ENCODE assay signal across 31 cellular contexts in genomic region chr9:82109626-82110025, GRCh38.
A peak's percentile ranks its signal among the peaks of the same experiment; 100 is the strongest.
DNase-seq lines count a peak whose midpoint lies in the region; ATAC-seq and TF ChIP-seq lines count a peak whose summit lies in the region.
"Had no signal": no experiment of that assay in that cellular context is flagged by ENCODE, and none has a peak within 500 bp of the region (broad histone marks: within the 10 kb centered on the region; RNA-seq: fewer than 3 reads in every experiment).

No MANE protein-coding gene starts in this region.

- no peak for TF ChIP-seq POLR2A in gastroesophageal sphincter (IDR thresholded peaks at IDR 0.05)

- H3K4me3 ChIP-seq in OCI-LY1 (ENCODE audit: low read depth, low read length, poor library complexity, severe bottlenecking) (no peak overlapping the region), endodermal cell (ENCODE audit: low read length) (peak overlapping the region; percentile 2), skeletal muscle cell (ENCODE audit: low read depth, low read length) (no peak overlapping the region), gastroesophageal sphincter (no peak overlapping the region)
- H3K4me3 ChIP-seq: HAP-1, thoracic aorta, uterus had no signal

- H3K4me1 Mint-ChIP-seq in endodermal cell = peaks cover 10% of the 10 kb centered on the region
- H3K4me1 Mint-ChIP-seq: activated CD8-positive, alpha-beta memory T cell treated with anti-CD3 and anti-CD28 coated beads, Interleukin-2, amount 10 ng/mL, durations not matched to agents 7 days and 5 days; activated naive CD8-positive, alpha-beta T cell treated with anti-CD3 and anti-CD28 coated beads, Interleukin-2, amount 50 U/mL, for 24 hours had no signal

- H3K27me3 Mint-ChIP-seq in endodermal cell (ENCODE audit: insufficient read depth) = peaks cover 3% of the 10 kb centered on the region
- H3K27me3 Mint-ChIP-seq: activated CD8-positive, alpha-beta memory T cell treated with anti-CD3 and anti-CD28 coated beads, Interleukin-2, amount 10 ng/mL, durations not matched to agents 7 days and 5 days; activated naive CD8-positive, alpha-beta T cell treated with anti-CD3 and anti-CD28 coated beads, Interleukin-2, amount 50 U/mL, for 24 hours; brain had no signal

- no peaks in the 10 kb centered on the region for H3K9me2 ChIP-seq in OCI-LY1 (ENCODE audit: low read depth, low read length)

- H4K20me1 ChIP-seq in OCI-LY1 (ENCODE audit: insufficient read depth, low read length) = no peaks in the 10 kb centered on the region

- no peak overlapping the region for H3K4me2 ChIP-seq in OCI-LY1 (ENCODE audit: low read length)

- no peaks in the 10 kb centered on the region for H3K9me3 Mint-ChIP-seq in endodermal cell
- H3K9me3 Mint-ChIP-seq: brain had no signal

- peak overlapping the region; percentile 74 for H3K27ac ChIP-seq in OCI-LY1 (ENCODE audit: low read depth, low read length, poor library complexity, severe bottlenecking)
- no peak overlapping the region for H3K27ac ChIP-seq in endodermal cell (ENCODE audit: low read depth, low read length)
- no peak overlapping the region for H3K27ac ChIP-seq in gastroesophageal sphincter
- H3K27ac ChIP-seq: epithelial cell of prostate, parathyroid adenoma, thoracic aorta, uterus had no signal

- no peak for ATAC-seq in gastroesophageal sphincter
- ATAC-seq: activated CD8-positive, alpha-beta memory T cell treated with anti-CD3 and anti-CD28 coated beads, Interleukin-2, amount 10 ng/mL, durations not matched to agents 7 days and 5 days; activated naive CD8-positive, alpha-beta T cell treated with anti-CD3 and anti-CD28 coated beads, Interleukin-2, amount 50 U/mL, for 24 hours; activated T-cell treated with anti-CD3 and anti-CD28 coated beads, Interleukin-2, amount 50 U/mL, for 72 hours; left lobe of liver; SK-N-SH treated with all-trans-retinoic acid at 6 μM for 48 hours; stimulated activated naive CD8-positive, alpha-beta T cell treated with anti-CD3 and anti-CD28 coated beads, Interleukin-15, Interleukin-2, amounts not matched to agents 100 U/mL and 50 U/mL, for 24 hours had no signal

- H3F3A ChIP-seq in OCI-LY1 (ENCODE audit: insufficient read depth, low read length) = no peaks in the 10 kb centered on the region

- H3K9ac ChIP-seq in OCI-LY1 (ENCODE audit: low read length) (no peak overlapping the region), endodermal cell (ENCODE audit: extremely low read depth, low read length, poor library complexity, severe bottlenecking) (no peak overlapping the region)
- H3K9ac ChIP-seq: parathyroid adenoma had no signal

- H3K79me2 ChIP-seq in OCI-LY1 (ENCODE audit: insufficient read depth, low read length) = no peaks in the 10 kb centered on the region
- H3K79me2 ChIP-seq: parathyroid adenoma had no signal

- no peak for TF ChIP-seq EP300 in gastroesophageal sphincter (IDR thresholded peaks at IDR 0.05)

- peak; percentile 32 for DNase-seq in Daoy (ENCODE audit: low read depth)
- DNase-seq in endodermal cell = no peak
- peak; percentile 1 for DNase-seq in skeletal muscle cell (ENCODE audit: low read depth)
- DNase-seq in DMS 273 (lab: John Stamatoyannopoulos, UW; ENCODE audit: unreplicated experiment) = no peak
- no peak for DNase-seq in GM13977 (ENCODE audit: low spot score)
- DNase-seq: ACHN; activated CD4-positive, CD25-positive, alpha-beta regulatory T cell; activated CD8-positive, alpha-beta memory T cell treated with anti-CD3 and anti-CD28 coated beads, Interleukin-2, amount 10 ng/mL, durations not matched to agents 7 days and 5 days; activated naive CD4-positive, alpha-beta T cell; activated naive CD8-positive, alpha-beta T cell treated with anti-CD3 and anti-CD28 coated beads, Interleukin-2, amount 50 U/mL, for 24 hours; activated T-cell treated with anti-CD3 and anti-CD28 coated beads, Interleukin-2, amount 50 U/mL, for 72 hours; BE2C; DMS153; effector CD4-positive, alpha-beta T cell; head of caudate nucleus; NCI-H146; small intestine; stimulated activated CD4-positive, alpha-beta T cell treated with anti-CD3 and anti-CD28 coated beads, Interleukin-1b, Interleukin-23, amount 100 ng/mL, for 48 hours; stimulated activated naive CD8-positive, alpha-beta T cell treated with anti-CD3 and anti-CD28 coated beads, Interleukin-15, Interleukin-2, amounts not matched to agents 100 U/mL and 50 U/mL, for 24 hours; uterus had no signal

- no peaks in the 10 kb centered on the region for H3K9me3 ChIP-seq in OCI-LY1 (ENCODE audit: low read length)
- no peaks in the 10 kb centered on the region for H3K9me3 ChIP-seq in endodermal cell (ENCODE audit: control insufficient read depth, low read length)
- no peaks in the 10 kb centered on the region for H3K9me3 ChIP-seq in gastroesophageal sphincter
- H3K9me3 ChIP-seq: BE2C, HAP-1, thoracic aorta, uterus had no signal

- H3K4me1 ChIP-seq in OCI-LY1 (ENCODE audit: insufficient read depth, low read length, severe bottlenecking) = peaks cover 54% of the 10 kb centered on the region
- H3K4me1 ChIP-seq in endodermal cell (ENCODE audit: control insufficient read depth, insufficient read depth, low read length) = no peaks in the 10 kb centered on the region
- H3K4me1 ChIP-seq in gastroesophageal sphincter = no peaks in the 10 kb centered on the region
- H3K4me1 ChIP-seq: BE2C, HAP-1, parathyroid adenoma, uterus had no signal

- H3K4me3 Mint-ChIP-seq in endodermal cell = no peak overlapping the region
- H3K4me3 Mint-ChIP-seq: activated CD8-positive, alpha-beta memory T cell treated with anti-CD3 and anti-CD28 coated beads, Interleukin-2, amount 10 ng/mL, durations not matched to agents 7 days and 5 days; activated naive CD8-positive, alpha-beta T cell treated with anti-CD3 and anti-CD28 coated beads, Interleukin-2, amount 50 U/mL, for 24 hours; activated T-cell treated with anti-CD3 and anti-CD28 coated beads, Interleukin-2, amount 50 U/mL, for 72 hours; brain; neural crest cell; T-helper 1 cell treated with Interleukin-12 subunit alpha and Interleukin-12 subunit beta and Interleukin-4 antibody, amounts not matched to agents 30 μg/mL and 1 μg/mL, for 36 hours had no signal

- in situ Hi-C loops in GM13977 (cut with MboI; ENCODE audit: low pct_unique_long_range_greater_than_20kb, low sequenced_read_pairs, unreplicated experiment) = no loop called here

- H3K27me3 ChIP-seq in OCI-LY1 (ENCODE audit: insufficient read depth, low read length) = no peaks in the 10 kb centered on the region
- H3K27me3 ChIP-seq in endodermal cell (ENCODE audit: control insufficient read depth, insufficient read depth, low read length, poor library complexity, severe bottlenecking) = no peaks in the 10 kb centered on the region
- H3K27me3 ChIP-seq in gastroesophageal sphincter = no peaks in the 10 kb centered on the region
- H3K27me3 ChIP-seq: BE2C, uterus had no signal

- no peaks in the 10 kb centered on the region for H3K36me3 Mint-ChIP-seq in endodermal cell (ENCODE audit: low read depth)
- H3K36me3 Mint-ChIP-seq: activated CD8-positive, alpha-beta memory T cell treated with anti-CD3 and anti-CD28 coated beads, Interleukin-2, amount 10 ng/mL, durations not matched to agents 7 days and 5 days; brain had no signal

- no peak overlapping the region for H3K27ac Mint-ChIP-seq in endodermal cell
- H3K27ac Mint-ChIP-seq: activated CD8-positive, alpha-beta memory T cell treated with anti-CD3 and anti-CD28 coated beads, Interleukin-2, amount 10 ng/mL, durations not matched to agents 7 days and 5 days; activated naive CD8-positive, alpha-beta T cell treated with anti-CD3 and anti-CD28 coated beads, Interleukin-2, amount 50 U/mL, for 24 hours; activated T-cell treated with anti-CD3 and anti-CD28 coated beads, Interleukin-2, amount 50 U/mL, for 72 hours; brain; T-helper 1 cell treated with Interleukin-12 subunit alpha and Interleukin-12 subunit beta and Interleukin-4 antibody, amounts not matched to agents 30 μg/mL and 1 μg/mL, for 36 hours had no signal

- H2AFZ ChIP-seq in OCI-LY1 (ENCODE audit: low read length) = no peak overlapping the region
- H2AFZ ChIP-seq: parathyroid adenoma had no signal

- TF ChIP-seq CTCF in OCI-LY1 (IDR thresholded peaks at IDR 0.05; ENCODE audit: low read length) (no peak), endodermal cell (conservative IDR thresholded peaks at IDR 0.05) (no peak), GM13977 (IDR thresholded peaks at IDR 0.05; ENCODE audit: extremely low read depth, insufficient read depth, missing control alignments) (no peak), gastroesophageal sphincter (IDR thresholded peaks at IDR 0.05) (no peak)

- H3K36me3 ChIP-seq in OCI-LY1 (ENCODE audit: insufficient read depth, low read length) (no peaks in the 10 kb centered on the region), endodermal cell (ENCODE audit: control insufficient read depth, insufficient read depth, low read length) (no peaks in the 10 kb centered on the region), gastroesophageal sphincter (no peaks in the 10 kb centered on the region)
- H3K36me3 ChIP-seq: BE2C, HAP-1, thoracic aorta, uterus had no signal

Comparison
In these comparisons a context has a peak if more than half of its experiments do, and no peak if none do; other contexts are left out.
1. DNase-seq: peak in Daoy (single experiment) and skeletal muscle cell (single experiment); none in endodermal cell (single experiment), DMS 273 (single experiment) and GM13977 (single experiment).